In genomic region chr6:44314657-44315056, GRCh38 we compare ENCODE assay signal across 8 cellular contexts. TPM values are rescaled to one million over a fixed set of nuclear protein-coding genes. Genes with fewer than 3 reads are reported as not detected.
"Had no signal": no experiment of that assay in that cellular context is flagged by ENCODE, and none has a peak within 500 bp of the region (broad histone marks: within the 10 kb centered on the region; RNA-seq: fewer than 3 reads in every experiment).

No MANE protein-coding gene starts in this region.

RNA-seq across cellular contexts. Expression of gene SPATS1, which starts 27.8 kb away (rescaled TPM):
- total RNA-seq: LHCN-M2, MCF 10A, NCI-H460, OCI-LY7, PC-9, Right ventricle myocardium inferior, RPMI7951, SJCRH30 had no signal

RNA-seq across cellular contexts. Expression of gene TMEM151B, which starts 44.4 kb away (rescaled TPM):
- total RNA-seq: LHCN-M2, MCF 10A, NCI-H460, PC-9, Right ventricle myocardium inferior had no signal
